Comparison of ENCODE assay signal across 29 cellular contexts in genomic region chr18:25459814-25460213, GRCh38.
"Had no signal": no experiment of that assay in that cellular context is flagged by ENCODE, and none has a peak within 500 bp of the region (broad histone marks: within the 10 kb centered on the region; RNA-seq: fewer than 3 reads in every experiment).

No MANE protein-coding gene starts in this region.

- H3K27ac ChIP-seq: colonic mucosa, epithelial cell of prostate, esophagus squamous epithelium, foreskin keratinocyte, heart right ventricle, left lung, neutrophil, right lobe of liver, upper lobe of left lung, vagina, WERI-Rb-1 had no signal

- H3K27me3 Mint-ChIP-seq: activated T-cell treated with anti-CD3 and anti-CD28 coated beads, Interleukin-2, amount 50 U/mL, for 24 hours; central memory CD8-positive, alpha-beta T cell; stimulated activated naive CD8-positive, alpha-beta T cell treated with anti-CD3 and anti-CD28 coated beads, Interleukin-15, Interleukin-2, amounts not matched to agents 100 ng/mL and 50 ng/mL, for 24 hours had no signal

- H3K4me1 Mint-ChIP-seq: activated naive CD4-positive, alpha-beta T cell treated with anti-CD3 and anti-CD28 coated beads, Interleukin-2, amount 50 U/mL, for 24 hours; activated naive CD8-positive, alpha-beta T cell treated with anti-CD3 and anti-CD28 coated beads, Interleukin-2, amount 50 U/mL, for 24 hours; activated T-helper 17 cell treated with anti-CD3 and anti-CD28 coated beads, Interleukin-2, amount 50 U/mL, for 72 hours; central memory CD8-positive, alpha-beta T cell; natural killer cell; stimulated activated effector memory CD8-positive, alpha-beta T cell treated with anti-CD3 and anti-CD28 coated beads, Interleukin-12 subunit alpha, Interleukin-12 subunit beta, amount 100 ng/mL, for 72 hours had no signal

- H3K27me3 ChIP-seq: colonic mucosa, esophagus squamous epithelium, foreskin keratinocyte, heart right ventricle, left lung, neutrophil, right lobe of liver, upper lobe of left lung, vagina had no signal

- H3K4me1 ChIP-seq: colonic mucosa, esophagus squamous epithelium, foreskin keratinocyte, left lung, right lobe of liver, vagina had no signal

- H3K36me3 Mint-ChIP-seq: activated naive CD4-positive, alpha-beta T cell treated with anti-CD3 and anti-CD28 coated beads, Interleukin-2, amount 50 U/mL, for 24 hours; natural killer cell; stimulated activated effector memory CD8-positive, alpha-beta T cell treated with anti-CD3 and anti-CD28 coated beads, Interleukin-12 subunit alpha, Interleukin-12 subunit beta, amount 100 ng/mL, for 72 hours had no signal

- H3K9me3 Mint-ChIP-seq: activated naive CD4-positive, alpha-beta T cell treated with anti-CD3 and anti-CD28 coated beads, Interleukin-2, amount 50 U/mL, for 24 hours; activated naive CD8-positive, alpha-beta T cell treated with anti-CD3 and anti-CD28 coated beads, Interleukin-2, amount 50 U/mL, for 24 hours; activated T-cell treated with anti-CD3 and anti-CD28 coated beads, Interleukin-2, amount 50 U/mL, for 24 hours; central memory CD8-positive, alpha-beta T cell; stimulated activated effector memory CD8-positive, alpha-beta T cell treated with anti-CD3 and anti-CD28 coated beads, Interleukin-12 subunit alpha, Interleukin-12 subunit beta, amount 100 ng/mL, for 72 hours had no signal

- H3K27ac Mint-ChIP-seq: activated naive CD4-positive, alpha-beta T cell treated with anti-CD3 and anti-CD28 coated beads, Interleukin-2, amount 50 U/mL, for 24 hours; activated naive CD8-positive, alpha-beta T cell treated with anti-CD3 and anti-CD28 coated beads, Interleukin-2, amount 50 U/mL, for 24 hours; activated T-cell treated with anti-CD3 and anti-CD28 coated beads, Interleukin-2, amount 50 U/mL, for 24 hours; activated T-helper 17 cell treated with anti-CD3 and anti-CD28 coated beads, Interleukin-2, amount 50 U/mL, for 72 hours; natural killer cell; progenitor cell of endocrine pancreas; stimulated activated effector memory CD8-positive, alpha-beta T cell treated with anti-CD3 and anti-CD28 coated beads, Interleukin-12 subunit alpha, Interleukin-12 subunit beta, amount 100 ng/mL, for 72 hours; stimulated activated naive CD8-positive, alpha-beta T cell treated with anti-CD3 and anti-CD28 coated beads, Interleukin-15, Interleukin-2, amounts not matched to agents 100 ng/mL and 50 ng/mL, for 24 hours had no signal

- H3K4me3 Mint-ChIP-seq: activated naive CD4-positive, alpha-beta T cell treated with anti-CD3 and anti-CD28 coated beads, Interleukin-2, amount 50 U/mL, for 24 hours; activated naive CD8-positive, alpha-beta T cell treated with anti-CD3 and anti-CD28 coated beads, Interleukin-2, amount 50 U/mL, for 24 hours; activated T-cell treated with anti-CD3 and anti-CD28 coated beads, Interleukin-2, amount 50 U/mL, for 24 hours; activated T-helper 17 cell treated with anti-CD3 and anti-CD28 coated beads, Interleukin-2, amount 50 U/mL, for 72 hours; central memory CD8-positive, alpha-beta T cell; natural killer cell; stimulated activated effector memory CD8-positive, alpha-beta T cell treated with anti-CD3 and anti-CD28 coated beads, Interleukin-12 subunit alpha, Interleukin-12 subunit beta, amount 100 ng/mL, for 72 hours; stimulated activated naive CD8-positive, alpha-beta T cell treated with anti-CD3 and anti-CD28 coated beads, Interleukin-15, Interleukin-2, amounts not matched to agents 100 ng/mL and 50 ng/mL, for 24 hours had no signal

- H3K9me3 ChIP-seq: colonic mucosa, esophagus squamous epithelium, heart right ventricle, left lung, neutrophil, right lobe of liver, upper lobe of left lung, vagina had no signal

- ATAC-seq: activated CD4-positive, CD25-positive, alpha-beta regulatory T cell treated with anti-CD3 and anti-CD28 coated beads, Interleukin-2, amount 50 U/mL, for 24 hours; activated naive CD8-positive, alpha-beta T cell treated with anti-CD3 and anti-CD28 coated beads, Interleukin-2, amount 50 U/mL, for 24 hours; activated T-helper 17 cell treated with anti-CD3 and anti-CD28 coated beads, Interleukin-2, amount 50 U/mL, for 72 hours; foreskin keratinocyte; heart right ventricle; left lung; natural killer cell; right lobe of liver; stimulated activated effector memory CD8-positive, alpha-beta T cell treated with anti-CD3 and anti-CD28 coated beads, Interleukin-12 subunit alpha, Interleukin-12 subunit beta, amount 100 ng/mL, for 72 hours had no signal

- DNase-seq: activated CD4-positive, alpha-beta T cell treated with anti-CD3 and anti-CD28 coated beads for 48 hours; activated CD4-positive, alpha-beta T cell treated with anti-CD3 and anti-CD28 coated beads, Interleukin-2, amount 50 U/mL, for 48 hours; activated CD8-positive, alpha-beta memory T cell treated with anti-CD3 and anti-CD28 coated beads, Interleukin-2, amount 50 U/mL, for 48 hours; activated naive CD8-positive, alpha-beta T cell treated with anti-CD3 and anti-CD28 coated beads, Interleukin-2, amount 50 U/mL, for 24 hours; activated T-cell treated with anti-CD3 and anti-CD28 coated beads, Interleukin-2, amount 50 U/mL, for 24 hours; colonic mucosa; effector CD8-positive, alpha-beta T cell; esophagus squamous epithelium; foreskin keratinocyte; heart right ventricle; left lung; mesendoderm; natural killer cell; right lobe of liver; small intestine; stimulated activated CD4-positive, alpha-beta T cell treated with anti-CD3 and anti-CD28 coated beads, Interleukin-4, amount 100 ng/mL, for 24 hours; upper lobe of left lung; WERI-Rb-1 had no signal

- H3K36me3 ChIP-seq: colonic mucosa, esophagus squamous epithelium, heart right ventricle, left lung, neutrophil, right lobe of liver, upper lobe of left lung, vagina, WERI-Rb-1 had no signal

- H3K4me3 ChIP-seq: colonic mucosa, esophagus squamous epithelium, heart right ventricle, left lung, lung, right lobe of liver, upper lobe of left lung, vagina had no signal
